ENCODE assay signal across 30 cellular contexts in genomic region chr17:74554909-74555308, GRCh38. TPM values are rescaled to one million over a fixed set of nuclear protein-coding genes. Genes with fewer than 3 reads are reported as not detected.
"Had no signal": no experiment of that assay in that cellular context is flagged by ENCODE, and none has a peak within 500 bp of the region (broad histone marks: within the 10 kb centered on the region; RNA-seq: fewer than 3 reads in every experiment).

No MANE protein-coding gene starts in this region.

- H3K36me3 ChIP-seq: adrenal gland had no signal

- H3K27me3 Mint-ChIP-seq: activated naive CD8-positive, alpha-beta T cell treated with anti-CD3 and anti-CD28 coated beads, Interleukin-2, amount 10 ng/mL, durations not matched to agents 7 days and 5 days; IgD-negative memory B cell had no signal

- H3K36me3 Mint-ChIP-seq: activated CD4-positive, alpha-beta memory T cell treated with anti-CD3 and anti-CD28 coated beads for 36 hours; activated naive CD8-positive, alpha-beta T cell treated with anti-CD3 and anti-CD28 coated beads, Interleukin-2, amount 10 ng/mL, durations not matched to agents 7 days and 5 days had no signal

- H3K27ac ChIP-seq: adrenal gland had no signal

- H3K9me3 Mint-ChIP-seq: activated CD4-positive, alpha-beta memory T cell treated with anti-CD3 and anti-CD28 coated beads for 36 hours; activated CD4-positive, alpha-beta T cell treated with anti-CD3 and anti-CD28 coated beads, Interleukin-2, amount 10 ng/mL, durations not matched to agents 24 days and 14 days; activated naive CD8-positive, alpha-beta T cell treated with anti-CD3 and anti-CD28 coated beads, Interleukin-2, amount 10 ng/mL, durations not matched to agents 7 days and 5 days; activated T-helper 17 cell treated with anti-CD3 and anti-CD28 coated beads, Interleukin-2, amount 50 U/mL, for 72 hours had no signal

- DNase-seq: activated CD4-positive, alpha-beta memory T cell treated with anti-CD3 and anti-CD28 coated beads for 36 hours; activated CD4-positive, alpha-beta T cell treated with anti-CD3 and anti-CD28 coated beads, Interleukin-2, amount 10 ng/mL, durations not matched to agents 24 days and 14 days; activated CD4-positive, CD25-positive, alpha-beta regulatory T cell treated with anti-CD3 and anti-CD28 coated beads, Interleukin-2, amount 50 U/mL, for 72 hours; activated CD8-positive, alpha-beta memory T cell treated with anti-CD3 and anti-CD28 coated beads for 24 hours; activated naive CD4-positive, alpha-beta T cell treated with anti-CD3 and anti-CD28 coated beads, Interleukin-2, amount 50 U/mL, for 16 hours; activated naive CD8-positive, alpha-beta T cell treated with anti-CD3 and anti-CD28 coated beads, Interleukin-2, amount 10 ng/mL, durations not matched to agents 7 days and 5 days; activated T-cell treated with anti-CD3 and anti-CD28 coated beads for 4 hours; activated T-cell treated with anti-CD3 and anti-CD28 coated beads, Interleukin-2, amount 50 U/mL, for 48 hours; adrenal gland; anterior cingulate cortex; KG1; NCI-H1092; NCI-H1417; NCI-H1694; NCI-H2029; NCI-H2107; NCI-H2171 treated with DMSO at 0.1 percent for 48 hours; NCI-H345; NCI-H510A treated with DMSO at 0.1 percent for 48 hours; NCI-H69; PC-3; SIG-M5; T-helper 17 cell; T-helper 9 cell had no signal

- H3K27me3 ChIP-seq: adrenal gland had no signal

- H3K4me1 ChIP-seq: adrenal gland had no signal

- H3K4me3 Mint-ChIP-seq: activated CD4-positive, alpha-beta memory T cell treated with anti-CD3 and anti-CD28 coated beads for 36 hours; activated CD4-positive, alpha-beta T cell treated with anti-CD3 and anti-CD28 coated beads, Interleukin-2, amount 10 ng/mL, durations not matched to agents 24 days and 14 days; activated naive CD8-positive, alpha-beta T cell treated with anti-CD3 and anti-CD28 coated beads, Interleukin-2, amount 10 ng/mL, durations not matched to agents 7 days and 5 days; activated T-helper 17 cell treated with anti-CD3 and anti-CD28 coated beads, Interleukin-2, amount 50 U/mL, for 72 hours; T-helper 17 cell; WTC11 had no signal

- H3K9me3 ChIP-seq: adrenal gland had no signal

- H3K4me3 ChIP-seq: adrenal gland had no signal

- H3K27ac Mint-ChIP-seq: activated CD4-positive, alpha-beta memory T cell treated with anti-CD3 and anti-CD28 coated beads for 36 hours; activated CD4-positive, alpha-beta T cell treated with anti-CD3 and anti-CD28 coated beads, Interleukin-2, amount 10 ng/mL, durations not matched to agents 24 days and 14 days; activated naive CD8-positive, alpha-beta T cell treated with anti-CD3 and anti-CD28 coated beads, Interleukin-2, amount 10 ng/mL, durations not matched to agents 7 days and 5 days; activated T-helper 17 cell treated with anti-CD3 and anti-CD28 coated beads, Interleukin-2, amount 50 U/mL, for 72 hours; IgD-negative memory B cell; WTC11 had no signal

- ATAC-seq: activated T-helper 17 cell treated with anti-CD3 and anti-CD28 coated beads, Interleukin-2, amount 50 U/mL, for 72 hours; PC-3; T-helper 17 cell; WTC11 had no signal

RNA-seq across cellular contexts. Expression of gene CD300C, which starts 9.0 kb away (rescaled TPM):
- total RNA-seq: LHCN-M2, PC-3, WTC11 had no signal

RNA-seq across cellular contexts. Expression of gene CD300H, which starts 12.4 kb away (rescaled TPM):
- total RNA-seq: activated CD4-positive, alpha-beta memory T cell treated with anti-CD3 and anti-CD28 coated beads for 36 hours; activated CD4-positive, alpha-beta T cell treated with anti-CD3 and anti-CD28 coated beads, Interleukin-2, amount 10 ng/mL, durations not matched to agents 24 days and 14 days; activated naive CD8-positive, alpha-beta T cell treated with anti-CD3 and anti-CD28 coated beads, Interleukin-2, amount 10 ng/mL, durations not matched to agents 7 days and 5 days; activated T-helper 17 cell treated with anti-CD3 and anti-CD28 coated beads, Interleukin-2, amount 50 U/mL, for 72 hours; adrenal gland; cardiac septum; LHCN-M2; M059J; PC-3; T-helper 17 cell; WTC11 had no signal
- polyA plus RNA-seq: adrenal gland had no signal

RNA-seq across cellular contexts. Expression of gene CD300LB, which starts 23.6 kb away (rescaled TPM):
- total RNA-seq: activated CD4-positive, alpha-beta memory T cell treated with anti-CD3 and anti-CD28 coated beads for 36 hours; activated CD4-positive, alpha-beta T cell treated with anti-CD3 and anti-CD28 coated beads, Interleukin-2, amount 10 ng/mL, durations not matched to agents 24 days and 14 days; activated naive CD8-positive, alpha-beta T cell treated with anti-CD3 and anti-CD28 coated beads, Interleukin-2, amount 10 ng/mL, durations not matched to agents 7 days and 5 days; activated T-helper 17 cell treated with anti-CD3 and anti-CD28 coated beads, Interleukin-2, amount 50 U/mL, for 72 hours; cardiac septum; LHCN-M2; M059J; PC-3; WTC11 had no signal
- polyA plus RNA-seq: IgD-negative memory B cell had no signal

RNA-seq across cellular contexts. Expression of gene CD300LD, which starts 37.2 kb away (rescaled TPM):
- total RNA-seq: activated CD4-positive, alpha-beta memory T cell treated with anti-CD3 and anti-CD28 coated beads for 36 hours; activated CD4-positive, alpha-beta T cell treated with anti-CD3 and anti-CD28 coated beads, Interleukin-2, amount 10 ng/mL, durations not matched to agents 24 days and 14 days; activated naive CD8-positive, alpha-beta T cell treated with anti-CD3 and anti-CD28 coated beads, Interleukin-2, amount 10 ng/mL, durations not matched to agents 7 days and 5 days; activated T-helper 17 cell treated with anti-CD3 and anti-CD28 coated beads, Interleukin-2, amount 50 U/mL, for 72 hours; adrenal gland; cardiac septum; LHCN-M2; M059J; PC-3; T-helper 17 cell; WTC11 had no signal
- polyA plus RNA-seq: adrenal gland, IgD-negative memory B cell had no signal
